16 cellular contexts compared by ENCODE assay signal in the genomic region with DNA sequence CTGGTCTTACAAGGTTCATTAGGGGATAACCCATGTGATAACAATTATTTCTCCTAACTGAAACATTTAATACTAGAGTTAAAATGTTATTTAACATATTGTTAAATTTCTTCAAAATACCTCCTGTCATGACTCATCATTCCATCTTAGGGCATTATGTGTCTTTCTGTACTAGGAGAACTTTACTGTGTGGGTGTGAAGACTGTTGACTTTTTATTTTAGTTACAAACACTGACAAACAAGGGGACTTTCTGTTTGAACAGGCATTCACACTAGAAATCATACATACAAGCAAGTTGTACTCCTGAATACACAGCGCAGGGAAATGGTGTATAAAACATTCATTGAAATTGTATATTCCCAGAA.
DNase-seq lines count a peak whose midpoint lies in the region; ATAC-seq and TF ChIP-seq lines count a peak whose summit lies in the region.
"Had no signal": no experiment of that assay in that cellular context is flagged by ENCODE, and none has a peak within 500 bp of the region (broad histone marks: within the 10 kb centered on the region; RNA-seq: fewer than 3 reads in every experiment).

No MANE protein-coding gene starts in this region.

- no peak overlapping the region for H3K27ac Mint-ChIP-seq in activated T-helper 2 cell treated with anti-CD3 and anti-CD28 coated beads, Interferon-gamma antibody, Interleukin-2, Interleukin-4, amounts not matched to agents 10 μg/mL and 5 μg/mL and 100 μg/mL, durations not matched to agents 14 hours and 24 hours and 36 hours

- intact Hi-C loops in activated T-helper 2 cell treated with anti-CD3 and anti-CD28 coated beads, Interferon-gamma antibody, Interleukin-2, Interleukin-4, amounts not matched to agents 10 μg/mL and 5 μg/mL and 100 μg/mL, durations not matched to agents 14 hours and 24 hours and 36 hours (cut with micrococcal nuclease): no loop called here

- no peak overlapping the region for H3K4me3 ChIP-seq in GM12865 (ENCODE audit: low read depth, low read length)
- H3K4me3 ChIP-seq: gastroesophageal sphincter, left lung, SJSA1 had no signal

- H3K9me3 Mint-ChIP-seq in activated T-helper 2 cell treated with anti-CD3 and anti-CD28 coated beads, Interferon-gamma antibody, Interleukin-2, Interleukin-4, amounts not matched to agents 10 μg/mL and 5 μg/mL and 100 μg/mL, durations not matched to agents 14 hours and 24 hours and 36 hours: no peaks in the 10 kb centered on the region

- TF ChIP-seq CTCF in GM12865 (IDR thresholded peaks at IDR 0.05; ENCODE audit: insufficient read depth, low read depth, low read length, missing control alignments): no peak

- peaks cover 7% of the 10 kb centered on the region for H3K36me3 Mint-ChIP-seq in activated T-helper 2 cell treated with anti-CD3 and anti-CD28 coated beads, Interferon-gamma antibody, Interleukin-2, Interleukin-4, amounts not matched to agents 10 μg/mL and 5 μg/mL and 100 μg/mL, durations not matched to agents 14 hours and 24 hours and 36 hours (ENCODE audit: low read depth)

- H3K27me3 Mint-ChIP-seq in activated T-helper 2 cell treated with anti-CD3 and anti-CD28 coated beads, Interferon-gamma antibody, Interleukin-2, Interleukin-4, amounts not matched to agents 10 μg/mL and 5 μg/mL and 100 μg/mL, durations not matched to agents 14 hours and 24 hours and 36 hours (ENCODE audit: low read depth): no peaks in the 10 kb centered on the region

- H3K4me3 Mint-ChIP-seq in activated T-helper 2 cell treated with anti-CD3 and anti-CD28 coated beads, Interferon-gamma antibody, Interleukin-2, Interleukin-4, amounts not matched to agents 10 μg/mL and 5 μg/mL and 100 μg/mL, durations not matched to agents 14 hours and 24 hours and 36 hours (ENCODE audit: low read depth): no peak overlapping the region

- peaks cover 12% of the 10 kb centered on the region for H3K4me1 Mint-ChIP-seq in activated T-helper 2 cell treated with anti-CD3 and anti-CD28 coated beads, Interferon-gamma antibody, Interleukin-2, Interleukin-4, amounts not matched to agents 10 μg/mL and 5 μg/mL and 100 μg/mL, durations not matched to agents 14 hours and 24 hours and 36 hours (ENCODE audit: low read depth)

- DNase-seq in GM12865 (ENCODE audit: low read depth) (peak; percentile 24), kidney glomerular epithelial cell (lab: John Stamatoyannopoulos, UW) (peak; percentile 26), NCI-H2227 (lab: John Stamatoyannopoulos, UW; ENCODE audit: unreplicated experiment) (no peak), medulla oblongata (ENCODE audit: extremely low spot score) (no peak), DMS 273 (lab: John Stamatoyannopoulos, UW; ENCODE audit: unreplicated experiment) (no peak)
- DNase-seq in activated T-helper 2 cell treated with anti-CD3 and anti-CD28 coated beads, Interferon-gamma antibody, Interleukin-2, Interleukin-4, amounts not matched to agents 10 μg/mL and 5 μg/mL and 100 μg/mL, durations not matched to agents 14 hours and 24 hours and 36 hours (ENCODE audit: low spot score): no peak
- DNase-seq: activated CD4-positive, alpha-beta T cell treated with anti-CD3 and anti-CD28 coated beads for 1 hour; activated gamma-delta T cell treated with Interleukin-2 at 50 U/mL for 16 hours; DMS 273 treated with DMSO at 0.1 percent for 48 hours; left lung; NCI-H510A; stimulated activated CD4-positive, alpha-beta T cell treated with anti-CD3 and anti-CD28 coated beads, Interleukin-1b, Interleukin-23, amount 100 ng/mL, for 48 hours had no signal

- ATAC-seq in GM21576 (IDR thresholded peaks at IDR 0.05; ENCODE audit: unreplicated experiment): peak; percentile 39
- peak; percentile 59 for ATAC-seq in HG03378 (IDR thresholded peaks at IDR 0.05; ENCODE audit: unreplicated experiment)
- ATAC-seq: gastroesophageal sphincter, left lung had no signal

Comparison
In these comparisons a context has a peak if more than half of its experiments do, and no peak if none do; other contexts are left out.
1. DNase-seq: peak in GM12865 (single experiment) and kidney glomerular epithelial cell (single experiment); none in NCI-H2227 (single experiment), medulla oblongata (single experiment), activated T-helper 2 cell treated with anti-CD3 and anti-CD28 coated beads, Interferon-gamma antibody, Interleukin-2, Interleukin-4, amounts not matched to agents 10 μg/mL and 5 μg/mL and 100 μg/mL, durations not matched to agents 14 hours and 24 hours and 36 hours (single experiment) and DMS 273 (single experiment).